26 cellular contexts compared by ENCODE assay signal in genomic region chr2:178270338-178270737, GRCh38.
"Had no signal": no experiment of that assay in that cellular context is flagged by ENCODE, and none has a peak within 500 bp of the region (broad histone marks: within the 10 kb centered on the region; RNA-seq: fewer than 3 reads in every experiment).

No MANE protein-coding gene starts in this region.

- H3K4me1 ChIP-seq: colonic mucosa, lower lobe of right lung had no signal

- H3K36me3 ChIP-seq: colonic mucosa, esophagus squamous epithelium, gastroesophageal sphincter, heart left ventricle, left lung, lower lobe of right lung had no signal

- H3K4me3 Mint-ChIP-seq: dendritic cell treated with granulocyte-macrophage colony-stimulating factor and Interleukin-4, amounts not matched to agents 40 ng/mL and 50 ng/mL, for 4 days; effector memory CD8-positive, alpha-beta T cell; endodermal cell; immature natural killer cell; memory B cell had no signal

- H3K27ac Mint-ChIP-seq: dendritic cell treated with granulocyte-macrophage colony-stimulating factor and Interleukin-4, amounts not matched to agents 40 ng/mL and 50 ng/mL, for 4 days; effector memory CD8-positive, alpha-beta T cell; endodermal cell; immature natural killer cell; memory B cell had no signal

- H3K27me3 ChIP-seq: colonic mucosa, esophagus squamous epithelium, gastroesophageal sphincter, heart left ventricle, hepatocyte, left lung had no signal

- H3K4me2 ChIP-seq: hepatocyte had no signal

- H3K27me3 Mint-ChIP-seq: dendritic cell treated with granulocyte-macrophage colony-stimulating factor and Interleukin-4, amounts not matched to agents 40 ng/mL and 50 ng/mL, for 4 days had no signal

- H3K9me3 ChIP-seq: colonic mucosa, esophagus squamous epithelium, gastroesophageal sphincter, heart left ventricle, left lung, lower lobe of right lung had no signal

- H3K9me3 Mint-ChIP-seq: dendritic cell treated with granulocyte-macrophage colony-stimulating factor and Interleukin-4, amounts not matched to agents 40 ng/mL and 50 ng/mL, for 4 days; effector memory CD8-positive, alpha-beta T cell; endodermal cell; immature natural killer cell; memory B cell had no signal

- H2AFZ ChIP-seq: hepatocyte had no signal

- ATAC-seq: effector memory CD8-positive, alpha-beta T cell; esophagus mucosa; gastroesophageal sphincter; left cardiac atrium; left lung; lower lobe of right lung had no signal

- H3K79me2 ChIP-seq: hepatocyte had no signal

- FAIRE-seq: endometrium, kidney had no signal

- H3K36me3 Mint-ChIP-seq: immature natural killer cell, memory B cell had no signal

- H3K4me3 ChIP-seq: colonic mucosa, esophagus squamous epithelium, gastroesophageal sphincter, heart left ventricle, hepatocyte, left lung, lower lobe of right lung had no signal

- H3K27ac ChIP-seq: colonic mucosa, epithelial cell of prostate, esophagus squamous epithelium, gastroesophageal sphincter, hepatocyte, left lung, lower lobe of right lung had no signal

- H3K4me1 Mint-ChIP-seq: immature natural killer cell, memory B cell had no signal

- DNase-seq: colonic mucosa; cortex of kidney; effector CD8-positive, alpha-beta T cell; effector memory CD8-positive, alpha-beta T cell; endodermal cell; esophagus squamous epithelium; foreskin fibroblast; foreskin melanocyte; heart left ventricle; hypothalamus; immature natural killer cell; islet precursor cell; kidney; left cardiac atrium; left lung; left ventricle myocardium superior; lower lobe of right lung; mesendoderm; midbrain had no signal
